1 cellular context compared by ENCODE assay signal in genomic region chr16:57800213-57801097, GRCh38.
TF ChIP-seq lines count a peak whose summit lies in the region.

No MANE protein-coding gene starts in this region.

TF ChIP-seq in K562, 482 proteins besides CTCF, POLR2A, EP300 and RAD21 (continued from another document and continues in another):
- TF ChIP-seq, protein P1, sequence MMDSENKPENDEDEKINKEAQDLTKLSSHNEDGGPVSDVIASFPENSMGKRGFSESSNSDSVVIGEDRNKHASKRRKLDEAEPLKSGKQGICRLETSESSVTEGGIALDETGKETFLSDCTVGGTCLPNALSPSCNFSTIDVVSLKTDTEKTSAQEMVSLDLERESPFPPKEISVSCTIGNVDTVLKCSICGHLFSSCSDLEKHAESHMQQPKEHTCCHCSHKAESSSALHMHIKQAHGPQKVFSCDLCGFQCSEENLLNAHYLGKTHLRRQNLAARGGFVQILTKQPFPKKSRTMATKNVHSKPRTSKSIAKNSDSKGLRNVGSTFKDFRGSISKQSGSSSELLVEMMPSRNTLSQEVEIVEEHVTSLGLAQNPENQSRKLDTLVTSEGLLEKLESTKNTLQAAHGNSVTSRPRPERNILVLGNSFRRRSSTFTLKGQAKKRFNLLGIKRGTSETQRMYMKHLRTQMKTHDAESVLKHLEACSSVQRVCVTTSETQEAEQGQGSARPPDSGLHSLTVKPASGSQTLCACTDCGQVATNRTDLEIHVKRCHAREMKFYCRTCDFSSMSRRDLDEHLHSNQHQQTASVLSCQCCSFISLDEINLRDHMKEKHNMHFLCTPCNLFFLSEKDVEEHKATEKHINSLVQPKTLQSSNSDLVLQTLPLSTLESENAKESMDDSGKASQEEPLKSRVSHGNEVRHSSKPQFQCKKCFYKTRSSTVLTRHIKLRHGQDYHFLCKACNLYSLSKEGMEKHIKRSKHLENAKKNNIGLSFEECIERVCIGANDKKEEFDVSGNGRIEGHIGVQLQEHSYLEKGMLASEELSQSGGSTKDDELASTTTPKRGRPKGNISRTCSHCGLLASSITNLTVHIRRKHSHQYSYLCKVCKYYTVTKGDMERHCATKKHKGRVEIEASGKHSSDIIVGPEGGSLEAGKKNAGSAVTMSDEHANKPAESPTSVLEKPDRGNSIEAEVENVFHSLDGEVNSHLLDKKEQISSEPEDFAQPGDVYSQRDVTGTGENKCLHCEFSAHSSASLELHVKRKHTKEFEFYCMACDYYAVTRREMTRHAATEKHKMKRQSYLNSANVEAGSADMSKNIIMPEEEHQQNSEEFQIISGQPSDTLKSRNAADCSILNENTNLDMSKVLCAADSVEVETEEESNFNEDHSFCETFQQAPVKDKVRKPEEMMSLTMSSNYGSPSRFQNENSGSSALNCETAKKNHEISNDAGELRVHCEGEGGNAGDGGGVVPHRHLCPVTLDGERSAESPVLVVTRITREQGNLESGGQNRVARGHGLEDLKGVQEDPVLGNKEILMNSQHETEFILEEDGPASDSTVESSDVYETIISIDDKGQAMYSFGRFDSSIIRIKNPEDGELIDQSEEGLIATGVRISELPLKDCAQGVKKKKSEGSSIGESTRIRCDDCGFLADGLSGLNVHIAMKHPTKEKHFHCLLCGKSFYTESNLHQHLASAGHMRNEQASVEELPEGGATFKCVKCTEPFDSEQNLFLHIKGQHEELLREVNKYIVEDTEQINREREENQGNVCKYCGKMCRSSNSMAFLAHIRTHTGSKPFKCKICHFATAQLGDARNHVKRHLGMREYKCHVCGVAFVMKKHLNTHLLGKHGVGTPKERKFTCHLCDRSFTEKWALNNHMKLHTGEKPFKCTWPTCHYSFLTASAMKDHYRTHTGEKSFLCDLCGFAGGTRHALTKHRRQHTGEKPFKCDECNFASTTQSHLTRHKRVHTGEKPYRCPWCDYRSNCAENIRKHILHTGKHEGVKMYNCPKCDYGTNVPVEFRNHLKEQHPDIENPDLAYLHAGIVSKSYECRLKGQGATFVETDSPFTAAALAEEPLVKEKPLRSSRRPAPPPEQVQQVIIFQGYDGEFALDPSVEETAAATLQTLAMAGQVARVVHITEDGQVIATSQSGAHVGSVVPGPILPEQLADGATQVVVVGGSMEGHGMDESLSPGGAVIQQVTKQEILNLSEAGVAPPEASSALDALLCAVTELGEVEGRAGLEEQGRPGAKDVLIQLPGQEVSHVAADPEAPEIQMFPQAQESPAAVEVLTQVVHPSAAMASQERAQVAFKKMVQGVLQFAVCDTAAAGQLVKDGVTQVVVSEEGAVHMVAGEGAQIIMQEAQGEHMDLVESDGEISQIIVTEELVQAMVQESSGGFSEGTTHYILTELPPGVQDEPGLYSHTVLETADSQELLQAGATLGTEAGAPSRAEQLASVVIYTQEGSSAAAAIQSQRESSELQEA (IDR thresholded peaks at IDR 0.05; ENCODE audit: low read depth) = no peak
- no peak for TF ChIP-seq RBM14 (IDR thresholded peaks at IDR 0.05; ENCODE audit: borderline replicate concordance, insufficient read depth, low read depth, low read length)
- TF ChIP-seq HMGN3 (IDR thresholded peaks at IDR 0.05; ENCODE audit: borderline replicate concordance, extremely low read depth, insufficient read length, low read depth, low read length) = peak; percentile 23
- TF ChIP-seq ZNF253 (CRISPR knock-in tag; conservative IDR thresholded peaks at IDR 0.05) = no peak
- TF ChIP-seq GATAD2B (IDR thresholded peaks at IDR 0.05; ENCODE audit: borderline replicate concordance) = no peak
- TF ChIP-seq HNRNPH1 (optimal IDR thresholded peaks at IDR 0.05; ENCODE audit: low read depth, low read length) = no peak
- no peak for TF ChIP-seq ZNF511 (CRISPR knock-in tag; IDR thresholded peaks at IDR 0.05)
- TF ChIP-seq, protein P2, sequence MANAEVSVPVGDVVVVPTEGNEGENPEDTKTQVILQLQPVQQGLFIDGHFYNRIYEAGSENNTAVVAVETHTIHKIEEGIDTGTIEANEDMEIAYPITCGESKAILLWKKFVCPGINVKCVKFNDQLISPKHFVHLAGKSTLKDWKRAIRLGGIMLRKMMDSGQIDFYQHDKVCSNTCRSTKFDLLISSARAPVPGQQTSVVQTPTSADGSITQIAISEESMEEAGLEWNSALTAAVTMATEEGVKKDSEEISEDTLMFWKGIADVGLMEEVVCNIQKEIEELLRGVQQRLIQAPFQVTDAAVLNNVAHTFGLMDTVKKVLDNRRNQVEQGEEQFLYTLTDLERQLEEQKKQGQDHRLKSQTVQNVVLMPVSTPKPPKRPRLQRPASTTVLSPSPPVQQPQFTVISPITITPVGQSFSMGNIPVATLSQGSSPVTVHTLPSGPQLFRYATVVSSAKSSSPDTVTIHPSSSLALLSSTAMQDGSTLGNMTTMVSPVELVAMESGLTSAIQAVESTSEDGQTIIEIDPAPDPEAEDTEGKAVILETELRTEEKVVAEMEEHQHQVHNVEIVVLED (CRISPR knock-in tag; IDR thresholded peaks at IDR 0.05) = no peak
- TF ChIP-seq GATAD2A (IDR thresholded peaks at IDR 0.05) = no peak
- TF ChIP-seq FOXM1 (IDR thresholded peaks at IDR 0.05; ENCODE audit: low read depth) = no peak
- TF ChIP-seq FOXM1 (CRISPR knock-in tag; IDR thresholded peaks at IDR 0.05; ENCODE audit: low read depth) = no peak
- no peak for TF ChIP-seq AFF1 (IDR thresholded peaks at IDR 0.05; ENCODE audit: low read depth in 1 of 2, partially characterized antibody in 2 of 2)
- no peak for TF ChIP-seq GTF3C2 (IDR thresholded peaks at IDR 0.05; ENCODE audit: borderline replicate concordance, extremely low read depth, insufficient read length)
- no peak for TF ChIP-seq ZNF445 (CRISPR knock-in tag; IDR thresholded peaks at IDR 0.05; ENCODE audit: low read depth)
- TF ChIP-seq ESRRA (IDR thresholded peaks at IDR 0.05; ENCODE audit: borderline replicate concordance, low read depth) = peak; percentile 97
- TF ChIP-seq ETV5 (CRISPR knock-in tag; IDR thresholded peaks at IDR 0.05; ENCODE audit: low read depth) = peak; percentile 88
- no peak for TF ChIP-seq WHSC1 (IDR thresholded peaks at IDR 0.05; ENCODE audit: low read length)
- TF ChIP-seq SMARCA4 (IDR thresholded peaks at IDR 0.05) = peak; percentile 92
- no peak for TF ChIP-seq ZNF384 (IDR thresholded peaks at IDR 0.05; ENCODE audit: low read depth, low read length)
- no peak for TF ChIP-seq ZNF77 (CRISPR knock-in tag; IDR thresholded peaks at IDR 0.05)
- 0 out of 2 replicates have a peak, but pooled peaks have one; percentile 15 for TF ChIP-seq RB1 (IDR thresholded peaks at IDR 0.05; ENCODE audit: low read depth)
- TF ChIP-seq CBFA2T2 (conservative IDR thresholded peaks at IDR 0.05) = peak; percentile 51; the same call in 1 of the 2 replicates
- no peak for TF ChIP-seq EHMT2 (IDR thresholded peaks at IDR 0.05)
- no peak for TF ChIP-seq ZZZ3 (IDR thresholded peaks at IDR 0.05)
- no peak for TF ChIP-seq POLR2B (IDR thresholded peaks at IDR 0.05; ENCODE audit: low read depth, partially characterized antibody)
- 0 out of 2 replicates have a peak, but pooled peaks have one; percentile 42 for TF ChIP-seq MYNN (IDR thresholded peaks at IDR 0.05)
- no peak for TF ChIP-seq MYNN (CRISPR knock-in tag; IDR thresholded peaks at IDR 0.05)
- TF ChIP-seq MYC (IDR thresholded peaks at IDR 0.05; ENCODE audit: low read depth, low read length) = peak; percentile 34; the same call in 1 of the 2 replicates
- 0 out of 2 replicates have a peak, but pooled peaks have one; percentile 7 for TF ChIP-seq MYC (CRISPR knock-in tag; IDR thresholded peaks at IDR 0.05; ENCODE audit: borderline replicate concordance, low read depth)
- no peak for TF ChIP-seq MCM5 (IDR thresholded peaks at IDR 0.05; ENCODE audit: low read depth)
- no peak for TF ChIP-seq HIVEP1 (CRISPR knock-in tag; IDR thresholded peaks at IDR 0.05)
- TF ChIP-seq SNIP1 (IDR thresholded peaks at IDR 0.05; ENCODE audit: low read depth) = no peak
- TF ChIP-seq STAT5A (IDR thresholded peaks at IDR 0.05; ENCODE audit: borderline replicate concordance, low read length) = no peak
- no peak for TF ChIP-seq ZNF764 (CRISPR knock-in tag; IDR thresholded peaks at IDR 0.05; ENCODE audit: low read depth)
- no peak for TF ChIP-seq BRD4 (IDR thresholded peaks at IDR 0.05)
- TF ChIP-seq ZNF785 (CRISPR knock-in tag; IDR thresholded peaks at IDR 0.05) = no peak
- TF ChIP-seq ZNF561 (CRISPR knock-in tag; conservative IDR thresholded peaks at IDR 0.05) = no peak
- no peak for TF ChIP-seq ZSCAN32 (CRISPR knock-in tag; IDR thresholded peaks at IDR 0.05)
- TF ChIP-seq, protein P3, sequence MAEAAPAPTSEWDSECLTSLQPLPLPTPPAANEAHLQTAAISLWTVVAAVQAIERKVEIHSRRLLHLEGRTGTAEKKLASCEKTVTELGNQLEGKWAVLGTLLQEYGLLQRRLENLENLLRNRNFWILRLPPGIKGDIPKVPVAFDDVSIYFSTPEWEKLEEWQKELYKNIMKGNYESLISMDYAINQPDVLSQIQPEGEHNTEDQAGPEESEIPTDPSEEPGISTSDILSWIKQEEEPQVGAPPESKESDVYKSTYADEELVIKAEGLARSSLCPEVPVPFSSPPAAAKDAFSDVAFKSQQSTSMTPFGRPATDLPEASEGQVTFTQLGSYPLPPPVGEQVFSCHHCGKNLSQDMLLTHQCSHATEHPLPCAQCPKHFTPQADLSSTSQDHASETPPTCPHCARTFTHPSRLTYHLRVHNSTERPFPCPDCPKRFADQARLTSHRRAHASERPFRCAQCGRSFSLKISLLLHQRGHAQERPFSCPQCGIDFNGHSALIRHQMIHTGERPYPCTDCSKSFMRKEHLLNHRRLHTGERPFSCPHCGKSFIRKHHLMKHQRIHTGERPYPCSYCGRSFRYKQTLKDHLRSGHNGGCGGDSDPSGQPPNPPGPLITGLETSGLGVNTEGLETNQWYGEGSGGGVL (CRISPR knock-in tag; IDR thresholded peaks at IDR 0.05) = no peak
- TF ChIP-seq, protein P4, sequence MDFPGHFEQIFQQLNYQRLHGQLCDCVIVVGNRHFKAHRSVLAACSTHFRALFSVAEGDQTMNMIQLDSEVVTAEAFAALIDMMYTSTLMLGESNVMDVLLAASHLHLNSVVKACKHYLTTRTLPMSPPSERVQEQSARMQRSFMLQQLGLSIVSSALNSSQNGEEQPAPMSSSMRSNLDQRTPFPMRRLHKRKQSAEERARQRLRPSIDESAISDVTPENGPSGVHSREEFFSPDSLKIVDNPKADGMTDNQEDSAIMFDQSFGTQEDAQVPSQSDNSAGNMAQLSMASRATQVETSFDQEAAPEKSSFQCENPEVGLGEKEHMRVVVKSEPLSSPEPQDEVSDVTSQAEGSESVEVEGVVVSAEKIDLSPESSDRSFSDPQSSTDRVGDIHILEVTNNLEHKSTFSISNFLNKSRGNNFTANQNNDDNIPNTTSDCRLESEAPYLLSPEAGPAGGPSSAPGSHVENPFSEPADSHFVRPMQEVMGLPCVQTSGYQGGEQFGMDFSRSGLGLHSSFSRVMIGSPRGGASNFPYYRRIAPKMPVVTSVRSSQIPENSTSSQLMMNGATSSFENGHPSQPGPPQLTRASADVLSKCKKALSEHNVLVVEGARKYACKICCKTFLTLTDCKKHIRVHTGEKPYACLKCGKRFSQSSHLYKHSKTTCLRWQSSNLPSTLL (IDR thresholded peaks at IDR 0.05) = no peak
- no peak for TF ChIP-seq KDM2B (CRISPR knock-in tag; IDR thresholded peaks at IDR 0.05)
